Comparison of ENCODE assay signal across 26 cellular contexts in the genomic region with DNA sequence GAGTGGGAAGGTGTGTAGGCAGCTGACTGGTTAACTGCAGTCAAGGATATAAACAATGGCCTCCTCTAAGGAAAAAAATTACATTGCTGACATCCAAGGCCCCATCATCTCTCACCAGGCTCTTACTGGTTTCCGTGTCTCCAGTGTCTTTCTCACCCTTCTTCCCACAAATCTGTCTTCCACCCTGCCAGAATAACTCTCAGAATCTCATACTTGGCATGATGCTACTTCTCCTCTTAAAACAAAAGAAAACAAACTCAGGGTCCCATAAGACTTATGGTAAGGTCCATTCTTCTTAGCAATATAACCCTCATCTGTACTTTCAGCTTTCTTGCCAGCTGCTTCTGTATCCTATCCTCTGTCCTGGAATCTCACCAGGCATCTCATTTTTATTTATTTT.
DNase-seq lines count a peak whose midpoint lies in the region.
"Had no signal": no experiment of that assay in that cellular context is flagged by ENCODE, and none has a peak within 500 bp of the region (broad histone marks: within the 10 kb centered on the region; RNA-seq: fewer than 3 reads in every experiment).

No MANE protein-coding gene starts in this region.

- H3K27ac Mint-ChIP-seq in activated T-cell treated with anti-CD3 and anti-CD28 coated beads, Interleukin-2, amount 50 U/mL, for 24 hours, result peak overlapping the region; percentile 51
- H3K27ac Mint-ChIP-seq: H9, type B pancreatic cell had no signal

- H3K4me3 ChIP-seq in skeletal muscle cell (ENCODE audit: low read depth, low read length), result no peak overlapping the region
- H3K4me3 ChIP-seq: dorsolateral prefrontal cortex, K562, left ventricle myocardium inferior, MG63, ovary, SJCRH30 had no signal

- H3K4me1 Mint-ChIP-seq in activated T-cell treated with anti-CD3 and anti-CD28 coated beads, Interleukin-2, amount 50 U/mL, for 24 hours (ENCODE audit: low read depth), result peaks cover 90% of the 10 kb centered on the region

- no peaks in the 10 kb centered on the region for H3K9me3 Mint-ChIP-seq in activated T-cell treated with anti-CD3 and anti-CD28 coated beads, Interleukin-2, amount 50 U/mL, for 24 hours
- H3K9me3 Mint-ChIP-seq: H9, naive B cell, type B pancreatic cell had no signal

- H3K36me3 Mint-ChIP-seq in activated T-cell treated with anti-CD3 and anti-CD28 coated beads, Interleukin-2, amount 50 U/mL, for 24 hours (ENCODE audit: low read depth), result peaks cover 70% of the 10 kb centered on the region
- H3K36me3 Mint-ChIP-seq: naive B cell had no signal

- no peak for DNase-seq in activated T-cell treated with anti-CD3 and anti-CD28 coated beads, Interleukin-2, amount 50 U/mL, for 24 hours
- DNase-seq in activated T-cell treated with anti-CD3 and anti-CD28 coated beads, Interleukin-2, amount 50 U/mL, for 1 hour, result no peak
- DNase-seq in EH (ENCODE audit: low read depth) (peak; percentile 21), fibroblast of peridontal ligament (ENCODE audit: extremely low read depth) (peak; percentile 90), skeletal muscle cell (ENCODE audit: low read depth) (peak; percentile 66), NCI-H510A treated with DMSO at 0.1 percent for 48 hours (lab: John Stamatoyannopoulos, UW) (no peak), T1000 (lab: John Stamatoyannopoulos, UW) (no peak), NCI-H2081 treated with DMSO at 0.1 percent for 48 hours (lab: John Stamatoyannopoulos, UW) (no peak)
- DNase-seq: activated CD4-positive, CD25-positive, alpha-beta regulatory T cell treated with anti-CD3 and anti-CD28 coated beads, Interleukin-2, amount 50 U/mL, for 72 hours; BE2C; Caco-2; dorsolateral prefrontal cortex; GDM1; H9; islet precursor cell; left ventricle myocardium inferior; MG63; naive B cell; NCI-H2029; NCI-H2227 treated with DMSO at 0.1 percent for 48 hours; ovary; SJCRH30; small intestine; substantia nigra had no signal

- H3K4me3 Mint-ChIP-seq in activated T-cell treated with anti-CD3 and anti-CD28 coated beads, Interleukin-2, amount 50 U/mL, for 24 hours, result no peak overlapping the region
- H3K4me3 Mint-ChIP-seq: H9, naive B cell, type B pancreatic cell had no signal

- no peaks in the 10 kb centered on the region for H3K27me3 Mint-ChIP-seq in activated T-cell treated with anti-CD3 and anti-CD28 coated beads, Interleukin-2, amount 50 U/mL, for 24 hours
- H3K27me3 Mint-ChIP-seq: naive B cell, type B pancreatic cell had no signal

Comparison
In these comparisons a context has a peak if more than half of its experiments do, and no peak if none do; other contexts are left out.
1. DNase-seq: peak in EH (single experiment), fibroblast of peridontal ligament (single experiment) and skeletal muscle cell (single experiment); none in activated T-cell treated with anti-CD3 and anti-CD28 coated beads, Interleukin-2, amount 50 U/mL, for 24 hours (single experiment), activated T-cell treated with anti-CD3 and anti-CD28 coated beads, Interleukin-2, amount 50 U/mL, for 1 hour (single experiment), NCI-H510A treated with DMSO at 0.1 percent for 48 hours (single experiment), T1000 (single experiment) and NCI-H2081 treated with DMSO at 0.1 percent for 48 hours (single experiment).